Comparison of ENCODE assay signal across 27 cellular contexts in the genomic region with DNA sequence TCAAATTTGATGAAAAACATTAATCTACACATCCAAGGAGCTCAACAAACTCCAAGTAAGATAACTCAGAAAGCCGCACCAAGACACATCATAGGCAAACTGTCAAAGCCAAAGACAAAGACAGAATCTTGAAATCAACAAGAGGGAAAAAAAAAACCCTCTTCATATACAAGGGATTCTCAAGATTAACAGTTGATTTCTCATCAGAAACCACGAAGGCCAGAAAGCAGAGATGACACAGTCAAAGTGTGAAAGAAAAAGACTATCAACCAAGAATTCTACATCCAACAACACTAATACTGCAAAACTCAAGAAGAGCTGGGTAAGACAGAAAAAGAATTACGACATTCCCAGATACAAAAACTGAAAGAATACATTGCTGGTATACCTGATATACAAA.
"Had no signal": no experiment of that assay in that cellular context is flagged by ENCODE, and none has a peak within 500 bp of the region (broad histone marks: within the 10 kb centered on the region; RNA-seq: fewer than 3 reads in every experiment).

No MANE protein-coding gene starts in this region.

- H3K36me3 ChIP-seq: breast epithelium had no signal

- H3K27ac ChIP-seq: breast epithelium, Peyer's patch, RWPE1, SJCRH30, VCaP had no signal

- H3K4me2 ChIP-seq: SK-N-SH had no signal

- H3K4me3 ChIP-seq: breast epithelium, Peyer's patch, SJCRH30 had no signal

- H3K4me1 ChIP-seq: breast epithelium, SJCRH30 had no signal

- H3K9ac ChIP-seq: SK-N-SH had no signal

- DNase-seq: activated CD4-positive, CD25-positive, alpha-beta regulatory T cell; activated CD8-positive, alpha-beta memory T cell treated with anti-CD3 and anti-CD28 coated beads, Interleukin-2, amount 50 U/mL, for 4 hours; activated CD8-positive, alpha-beta T cell treated with anti-CD3 and anti-CD28 coated beads for 36 hours; activated effector memory CD4-positive, alpha-beta T cell treated with anti-CD3 and anti-CD28 coated beads, Interleukin-2, amount 50 U/mL, for 16 hours; activated naive CD4-positive, alpha-beta T cell treated with anti-CD3 and anti-CD28 coated beads for 36 hours; activated naive CD8-positive, alpha-beta T cell treated with anti-CD3 and anti-CD28 coated beads for 36 hours; anterior cingulate cortex; caudate nucleus; Kasumi-1; KBM-7; NCI-H1092 treated with DMSO at 0.1 percent for 48 hours; NCI-H1417 treated with DMSO at 0.1 percent for 48 hours; NCI-H1694; NCI-H2029; NCI-H2107; NCI-H2171 treated with DMSO at 0.1 percent for 48 hours; NCI-H345; NCI-H510A; NCI-H526 treated with DMSO at 0.1 percent for 48 hours; Peyer's patch; Right ventricle myocardium superior; SK-N-SH; T-helper 1 cell had no signal

- H3K27me3 ChIP-seq: breast epithelium, Peyer's patch, SJCRH30 had no signal

- ATAC-seq: activated CD8-positive, alpha-beta T cell treated with anti-CD3 and anti-CD28 coated beads for 36 hours had no signal

- H3K9me3 ChIP-seq: SJCRH30 had no signal
